ENCODE assay signal across 13 cellular contexts in genomic region chr3:31448882-31449243, GRCh38.
A peak's percentile ranks its signal among the peaks of the same experiment; 100 is the strongest.
DNase-seq lines count a peak whose midpoint lies in the region; ATAC-seq and TF ChIP-seq lines count a peak whose summit lies in the region.
"Had no signal": no experiment of that assay in that cellular context is flagged by ENCODE, and none has a peak within 500 bp of the region (broad histone marks: within the 10 kb centered on the region; RNA-seq: fewer than 3 reads in every experiment).

No MANE protein-coding gene starts in this region.

- ATAC-seq in GM21786 (IDR thresholded peaks at IDR 0.05; ENCODE audit: unreplicated experiment): peak; percentile 28
- peak; percentile 38 for ATAC-seq in HG03439 (IDR thresholded peaks at IDR 0.05; ENCODE audit: unreplicated experiment)
- ATAC-seq: left ventricle myocardium superior had no signal

- no peak overlapping the region for H2BK15ac ChIP-seq in mesendoderm (replicated peaks; ENCODE audit: low read depth)

- peak overlapping the region; percentile 54 for H3K56ac ChIP-seq in mesendoderm (ENCODE audit: low read length)

- H3K4me3 Mint-ChIP-seq in activated naive CD4-positive, alpha-beta T cell treated with anti-CD3 and anti-CD28 coated beads, Interleukin-2, amount 10 ng/mL, durations not matched to agents 7 days and 5 days: no peak overlapping the region
- H3K4me3 Mint-ChIP-seq: neural progenitor cell, type B pancreatic cell had no signal

- no peaks in the 10 kb centered on the region for H3K79me2 ChIP-seq in mesendoderm (ENCODE audit: control insufficient read depth, insufficient read depth, low read length)

- CTCF ChIA-PET in activated naive CD4-positive, alpha-beta T cell treated with anti-CD3 and anti-CD28 coated beads, Interleukin-2, amount 10 ng/mL, durations not matched to agents 7 days and 5 days (lab: Charles Lee): interaction anchor here (1.0 kb wide), 1 partner anchor 515 kb away, joined by 3 read pairs; no protein-coding TSS in a partner anchor

- peaks cover 34% of the 10 kb centered on the region for H3K4me1 Mint-ChIP-seq in activated naive CD4-positive, alpha-beta T cell treated with anti-CD3 and anti-CD28 coated beads, Interleukin-2, amount 10 ng/mL, durations not matched to agents 7 days and 5 days

- H2BK120ac ChIP-seq in mesendoderm (ENCODE audit: low read depth, low read length): no peak overlapping the region

- no peak overlapping the region for H4K5ac ChIP-seq in mesendoderm (ENCODE audit: low read length)

- TF ChIP-seq CTCF in GM10266 (IDR thresholded peaks at IDR 0.05; ENCODE audit: control insufficient read depth, insufficient read depth, low read depth, missing control alignments): no peak

- no peak overlapping the region for H4K8ac ChIP-seq in mesendoderm (ENCODE audit: low read depth, low read length)

- H3K27me3 ChIP-seq in mesendoderm (ENCODE audit: insufficient read depth, low read length, poor library complexity): no peaks in the 10 kb centered on the region
- H3K27me3 ChIP-seq: neural progenitor cell had no signal

- H3K9ac ChIP-seq in mesendoderm (ENCODE audit: low read length): no peak overlapping the region
- H3K9ac ChIP-seq: neural progenitor cell had no signal

- no peak overlapping the region for H3K18ac ChIP-seq in mesendoderm (ENCODE audit: low read length)

- H3K36me3 ChIP-seq in mesendoderm (ENCODE audit: control insufficient read depth, insufficient read depth, low read length): no peaks in the 10 kb centered on the region
- H3K36me3 ChIP-seq: neural progenitor cell had no signal

- peak overlapping the region; percentile 71 for H3K27ac Mint-ChIP-seq in activated naive CD4-positive, alpha-beta T cell treated with anti-CD3 and anti-CD28 coated beads, Interleukin-2, amount 10 ng/mL, durations not matched to agents 7 days and 5 days
- H3K27ac Mint-ChIP-seq: neural progenitor cell, type B pancreatic cell had no signal

- no CpG with 5 or more reads among the region's 1 CpG for WGBS in mesendoderm (ENCODE audit: extremely low coverage, insufficient coverage, low lambda C conversion rate)

- H2BK5ac ChIP-seq in mesendoderm (ENCODE audit: low read length): no peak overlapping the region

- no peak overlapping the region for H2AK5ac ChIP-seq in mesendoderm (ENCODE audit: low read length)

- H3K36me3 Mint-ChIP-seq in activated naive CD4-positive, alpha-beta T cell treated with anti-CD3 and anti-CD28 coated beads, Interleukin-2, amount 10 ng/mL, durations not matched to agents 7 days and 5 days: peaks cover 26% of the 10 kb centered on the region
- H3K36me3 Mint-ChIP-seq: type B pancreatic cell had no signal

- no peak for DNase-seq in activated naive CD4-positive, alpha-beta T cell treated with anti-CD3 and anti-CD28 coated beads, Interleukin-2, amount 10 ng/mL, durations not matched to agents 7 days and 5 days
- DNase-seq in activated naive CD4-positive, alpha-beta T cell treated with anti-CD3 and anti-CD28 coated beads, Interleukin-2, amount 50 U/mL, for 16 hours: no peak
- DNase-seq in mesendoderm (no peak), GM10266 (ENCODE audit: extremely low spot score) (no peak), foreskin melanocyte (no peak), AML-193 (lab: John Stamatoyannopoulos, UW) (no peak)
- DNase-seq: NCI-H2107, T1000 had no signal

- no peak overlapping the region for H3K4me3 ChIP-seq in mesendoderm (ENCODE audit: low read length)
- H3K4me3 ChIP-seq: neural progenitor cell had no signal

- no peak overlapping the region for H3K23ac ChIP-seq in mesendoderm (ENCODE audit: low read length)

- H3K79me1 ChIP-seq in mesendoderm (ENCODE audit: low read length): no peaks in the 10 kb centered on the region

- no peak overlapping the region for H3K27ac ChIP-seq in mesendoderm (ENCODE audit: low read depth, low read length)
- H3K27ac ChIP-seq: neural progenitor cell had no signal

- peaks cover 8% of the 10 kb centered on the region for H3K27me3 Mint-ChIP-seq in activated naive CD4-positive, alpha-beta T cell treated with anti-CD3 and anti-CD28 coated beads, Interleukin-2, amount 10 ng/mL, durations not matched to agents 7 days and 5 days
- H3K27me3 Mint-ChIP-seq: type B pancreatic cell had no signal

- no peak overlapping the region for H3K4ac ChIP-seq in mesendoderm (ENCODE audit: low read depth, low read length)

- no peak overlapping the region for H3K4me2 ChIP-seq in mesendoderm (ENCODE audit: low read length)
- H3K4me2 ChIP-seq: neural progenitor cell had no signal

- no peaks in the 10 kb centered on the region for H3K4me1 ChIP-seq in mesendoderm (ENCODE audit: control insufficient read depth, low read depth, low read length)

- H3K9me3 Mint-ChIP-seq in activated naive CD4-positive, alpha-beta T cell treated with anti-CD3 and anti-CD28 coated beads, Interleukin-2, amount 10 ng/mL, durations not matched to agents 7 days and 5 days: peaks cover 32% of the 10 kb centered on the region
